25 cellular contexts compared by ENCODE assay signal in the genomic region with DNA sequence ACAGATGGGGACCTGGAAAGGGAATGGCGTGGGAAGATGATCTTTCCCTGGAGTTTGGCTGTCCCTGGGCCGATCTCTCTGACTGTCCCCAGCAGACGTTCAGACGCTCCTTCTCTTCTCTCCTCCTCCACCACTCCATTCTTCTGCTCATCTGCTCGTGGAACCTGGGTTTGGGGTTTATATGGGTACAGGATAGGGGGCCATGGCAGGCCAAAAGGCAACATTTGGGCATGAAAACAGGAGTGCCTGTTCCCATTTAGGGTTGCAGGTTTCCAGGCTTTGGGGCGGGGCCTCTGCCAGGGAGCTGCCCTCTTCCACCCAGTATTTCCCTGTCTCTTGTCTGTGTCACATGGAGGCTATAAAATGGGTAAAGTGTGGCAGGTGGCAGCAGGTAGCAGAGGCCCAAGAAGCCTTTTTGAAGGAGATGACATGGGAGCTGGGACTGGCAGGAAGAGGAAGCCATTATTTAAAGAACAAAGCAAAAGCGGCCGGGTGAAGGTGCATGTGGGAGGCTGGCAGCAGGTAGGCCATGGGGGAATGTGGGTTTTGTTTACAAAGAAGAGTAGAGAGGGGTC.
"Had no signal": no experiment of that assay in that cellular context is flagged by ENCODE, and none has a peak within 500 bp of the region (broad histone marks: within the 10 kb centered on the region; RNA-seq: fewer than 3 reads in every experiment).

No MANE protein-coding gene starts in this region.

- H3K4me3 ChIP-seq: colonic mucosa, esophagus squamous epithelium, gastroesophageal sphincter had no signal

- H3K27me3 ChIP-seq: brain microvascular endothelial cell, colonic mucosa had no signal

- H3K9me3 Mint-ChIP-seq: activated CD4-positive, alpha-beta memory T cell treated with anti-CD3 and anti-CD28 coated beads, Interleukin-2, amount 10 ng/mL, durations not matched to agents 7 days and 5 days; activated CD4-positive, alpha-beta T cell treated with anti-CD3 and anti-CD28 coated beads, Interleukin-2, amount 10 ng/mL, durations not matched to agents 7 days and 5 days; activated T-cell treated with anti-CD3 and anti-CD28 coated beads, Interleukin-2, amount 50 U/mL, for 24 hours; activated T-cell treated with anti-CD3 and anti-CD28 coated beads, Interleukin-2, amount 50 U/mL, for 72 hours had no signal

- H3K27ac ChIP-seq: brain microvascular endothelial cell, colonic mucosa, epithelial cell of prostate, esophagus squamous epithelium, gastroesophageal sphincter had no signal

- H3K27ac Mint-ChIP-seq: activated CD4-positive, alpha-beta memory T cell treated with anti-CD3 and anti-CD28 coated beads, Interleukin-2, amount 10 ng/mL, durations not matched to agents 7 days and 5 days; activated CD4-positive, alpha-beta T cell treated with anti-CD3 and anti-CD28 coated beads, Interleukin-2, amount 10 ng/mL, durations not matched to agents 7 days and 5 days; activated naive CD8-positive, alpha-beta T cell; activated T-cell treated with anti-CD3 and anti-CD28 coated beads, Interleukin-2, amount 50 U/mL, for 24 hours; activated T-cell treated with anti-CD3 and anti-CD28 coated beads, Interleukin-2, amount 50 U/mL, for 72 hours had no signal

- H3K36me3 ChIP-seq: brain microvascular endothelial cell, colonic mucosa, esophagus squamous epithelium, gastroesophageal sphincter had no signal

- H3K4me1 ChIP-seq: colonic mucosa, gastroesophageal sphincter had no signal

- H3K36me3 Mint-ChIP-seq: activated naive CD8-positive, alpha-beta T cell had no signal

- H3K4me3 Mint-ChIP-seq: activated CD4-positive, alpha-beta memory T cell treated with anti-CD3 and anti-CD28 coated beads, Interleukin-2, amount 10 ng/mL, durations not matched to agents 7 days and 5 days; activated CD4-positive, alpha-beta T cell treated with anti-CD3 and anti-CD28 coated beads, Interleukin-2, amount 10 ng/mL, durations not matched to agents 7 days and 5 days; activated naive CD8-positive, alpha-beta T cell; activated T-cell treated with anti-CD3 and anti-CD28 coated beads, Interleukin-2, amount 50 U/mL, for 24 hours; activated T-cell treated with anti-CD3 and anti-CD28 coated beads, Interleukin-2, amount 50 U/mL, for 72 hours had no signal

- DNase-seq: activated CD4-positive, alpha-beta memory T cell treated with anti-CD3 and anti-CD28 coated beads, Interleukin-2, amount 10 ng/mL, durations not matched to agents 7 days and 5 days; activated CD4-positive, alpha-beta T cell treated with anti-CD3 and anti-CD28 coated beads for 1 hour; activated CD4-positive, alpha-beta T cell treated with anti-CD3 and anti-CD28 coated beads for 4 hours; activated CD4-positive, alpha-beta T cell treated with anti-CD3 and anti-CD28 coated beads, Interleukin-2, amount 10 ng/mL, durations not matched to agents 7 days and 5 days; activated CD4-positive, alpha-beta T cell treated with anti-CD3 and anti-CD28 coated beads, Interleukin-2, amount 50 U/mL, for 4 hours; activated CD8-positive, alpha-beta memory T cell treated with anti-CD3 and anti-CD28 coated beads, Interleukin-2, amount 50 U/mL, for 48 hours; activated naive CD4-positive, alpha-beta T cell treated with anti-CD3 and anti-CD28 coated beads, Interleukin-2, amount 50 U/mL, for 16 hours; activated T-cell treated with anti-CD3 and anti-CD28 coated beads for 4 hours; activated T-cell treated with anti-CD3 and anti-CD28 coated beads, Interleukin-2, amount 50 U/mL, for 24 hours; activated T-cell treated with anti-CD3 and anti-CD28 coated beads, Interleukin-2, amount 50 U/mL, for 72 hours; amniotic stem cell; anterior cingulate cortex; brain microvascular endothelial cell; caudate nucleus; colonic mucosa; effector CD8-positive, alpha-beta T cell; esophagus squamous epithelium; foreskin melanocyte; T-helper 2 cell had no signal

- FAIRE-seq: astrocyte, endometrium, endothelial cell of umbilical vein had no signal

- H3K9me3 ChIP-seq: colonic mucosa, esophagus squamous epithelium, gastroesophageal sphincter had no signal
